In the genomic region with DNA sequence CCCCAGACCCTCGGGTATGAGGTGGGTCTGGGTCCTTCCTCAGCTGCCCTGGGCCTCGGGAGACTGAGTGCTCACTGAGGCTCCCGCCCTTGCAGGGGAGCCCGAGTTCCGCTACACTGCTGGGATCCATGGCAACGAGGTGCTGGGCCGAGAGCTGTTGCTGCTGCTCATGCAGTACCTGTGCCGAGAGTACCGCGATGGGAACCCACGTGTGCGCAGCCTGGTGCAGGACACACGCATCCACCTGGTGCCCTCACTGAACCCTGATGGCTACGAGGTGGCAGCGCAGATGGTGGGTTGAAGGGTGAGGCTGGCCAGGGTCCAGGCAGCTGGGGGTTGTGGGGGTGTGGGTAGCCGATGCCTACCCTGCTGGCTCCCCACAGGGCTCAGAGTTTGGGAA, we compare ENCODE assay signal across 2 cellular contexts.
TF ChIP-seq lines count a peak whose summit lies in the region.

No MANE protein-coding gene starts in this region.

TF ChIP-seq in HEK293, 187 proteins besides CTCF, POLR2A, EP300 and RAD21 (continues in another document):
- TF ChIP-seq ZNF510 (tag by site-specific recombination; IDR thresholded peaks at IDR 0.05; ENCODE audit: insufficient replicate concordance): no peak
- TF ChIP-seq RBAK (tag by site-specific recombination; IDR thresholded peaks at IDR 0.05): no peak
- no peak for TF ChIP-seq ZNF324 (tag by site-specific recombination; IDR thresholded peaks at IDR 0.05)
- no peak for TF ChIP-seq ZNF658 (tag by site-specific recombination; IDR thresholded peaks at IDR 0.05)
- TF ChIP-seq ZNF530 (tag by site-specific recombination; IDR thresholded peaks at IDR 0.05; ENCODE audit: low read depth): no peak
- TF ChIP-seq, protein P1, sequence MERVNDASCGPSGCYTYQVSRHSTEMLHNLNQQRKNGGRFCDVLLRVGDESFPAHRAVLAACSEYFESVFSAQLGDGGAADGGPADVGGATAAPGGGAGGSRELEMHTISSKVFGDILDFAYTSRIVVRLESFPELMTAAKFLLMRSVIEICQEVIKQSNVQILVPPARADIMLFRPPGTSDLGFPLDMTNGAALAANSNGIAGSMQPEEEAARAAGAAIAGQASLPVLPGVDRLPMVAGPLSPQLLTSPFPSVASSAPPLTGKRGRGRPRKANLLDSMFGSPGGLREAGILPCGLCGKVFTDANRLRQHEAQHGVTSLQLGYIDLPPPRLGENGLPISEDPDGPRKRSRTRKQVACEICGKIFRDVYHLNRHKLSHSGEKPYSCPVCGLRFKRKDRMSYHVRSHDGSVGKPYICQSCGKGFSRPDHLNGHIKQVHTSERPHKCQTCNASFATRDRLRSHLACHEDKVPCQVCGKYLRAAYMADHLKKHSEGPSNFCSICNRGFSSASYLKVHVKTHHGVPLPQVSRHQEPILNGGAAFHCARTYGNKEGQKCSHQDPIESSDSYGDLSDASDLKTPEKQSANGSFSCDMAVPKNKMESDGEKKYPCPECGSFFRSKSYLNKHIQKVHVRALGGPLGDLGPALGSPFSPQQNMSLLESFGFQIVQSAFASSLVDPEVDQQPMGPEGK (tag by site-specific recombination; IDR thresholded peaks at IDR 0.05): peak; percentile 40; the same call in 1 of the 2 replicates
- no peak for TF ChIP-seq ZNF362 (tag by site-specific recombination; IDR thresholded peaks at IDR 0.05)
- TF ChIP-seq, protein P2, sequence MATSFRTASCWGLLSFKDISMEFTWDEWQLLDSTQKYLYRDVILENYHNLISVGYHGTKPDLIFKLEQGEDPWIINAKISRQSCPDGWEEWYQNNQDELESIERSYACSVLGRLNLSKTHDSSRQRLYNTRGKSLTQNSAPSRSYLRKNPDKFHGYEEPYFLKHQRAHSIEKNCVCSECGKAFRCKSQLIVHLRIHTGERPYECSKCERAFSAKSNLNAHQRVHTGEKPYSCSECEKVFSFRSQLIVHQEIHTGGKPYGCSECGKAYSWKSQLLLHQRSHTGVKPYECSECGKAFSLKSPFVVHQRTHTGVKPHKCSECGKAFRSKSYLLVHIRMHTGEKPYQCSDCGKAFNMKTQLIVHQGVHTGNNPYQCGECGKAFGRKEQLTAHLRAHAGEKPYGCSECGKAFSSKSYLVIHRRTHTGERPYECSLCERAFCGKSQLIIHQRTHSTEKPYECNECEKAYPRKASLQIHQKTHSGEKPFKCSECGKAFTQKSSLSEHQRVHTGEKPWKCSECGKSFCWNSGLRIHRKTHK (tag by site-specific recombination; IDR thresholded peaks at IDR 0.05): no peak
- no peak for TF ChIP-seq ZNF140 (tag by site-specific recombination; IDR thresholded peaks at IDR 0.05)
- TF ChIP-seq, protein P3, sequence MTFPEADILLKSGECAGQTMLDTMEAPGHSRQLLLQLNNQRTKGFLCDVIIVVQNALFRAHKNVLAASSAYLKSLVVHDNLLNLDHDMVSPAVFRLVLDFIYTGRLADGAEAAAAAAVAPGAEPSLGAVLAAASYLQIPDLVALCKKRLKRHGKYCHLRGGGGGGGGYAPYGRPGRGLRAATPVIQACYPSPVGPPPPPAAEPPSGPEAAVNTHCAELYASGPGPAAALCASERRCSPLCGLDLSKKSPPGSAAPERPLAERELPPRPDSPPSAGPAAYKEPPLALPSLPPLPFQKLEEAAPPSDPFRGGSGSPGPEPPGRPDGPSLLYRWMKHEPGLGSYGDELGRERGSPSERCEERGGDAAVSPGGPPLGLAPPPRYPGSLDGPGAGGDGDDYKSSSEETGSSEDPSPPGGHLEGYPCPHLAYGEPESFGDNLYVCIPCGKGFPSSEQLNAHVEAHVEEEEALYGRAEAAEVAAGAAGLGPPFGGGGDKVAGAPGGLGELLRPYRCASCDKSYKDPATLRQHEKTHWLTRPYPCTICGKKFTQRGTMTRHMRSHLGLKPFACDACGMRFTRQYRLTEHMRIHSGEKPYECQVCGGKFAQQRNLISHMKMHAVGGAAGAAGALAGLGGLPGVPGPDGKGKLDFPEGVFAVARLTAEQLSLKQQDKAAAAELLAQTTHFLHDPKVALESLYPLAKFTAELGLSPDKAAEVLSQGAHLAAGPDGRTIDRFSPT (tag by site-specific recombination; IDR thresholded peaks at IDR 0.05): 0 out of 2 replicates have a peak, but pooled peaks have one; percentile 12
- TF ChIP-seq ZNF571 (tag by site-specific recombination; IDR thresholded peaks at IDR 0.05): no peak
- 0 out of 2 replicates have a peak, but pooled peaks have one; percentile 11 for TF ChIP-seq GLIS1 (tag by site-specific recombination; IDR thresholded peaks at IDR 0.05)
- TF ChIP-seq SCRT1 (tag by site-specific recombination; IDR thresholded peaks at IDR 0.05; ENCODE audit: borderline replicate concordance): no peak
- 0 out of 2 replicates have a peak, but pooled peaks have one; percentile 27 for TF ChIP-seq SCRT2 (tag by site-specific recombination; IDR thresholded peaks at IDR 0.05)
- TF ChIP-seq ZNF473 (tag by site-specific recombination; IDR thresholded peaks at IDR 0.05): no peak
- no peak for TF ChIP-seq ZFP37 (tag by site-specific recombination; IDR thresholded peaks at IDR 0.05)
- no peak for TF ChIP-seq PBX3 (CRISPR knock-in tag; IDR thresholded peaks at IDR 0.05)
- TF ChIP-seq ZFP3 (tag by site-specific recombination; IDR thresholded peaks at IDR 0.05; ENCODE audit: low read depth): no peak

TF ChIP-seq in K562, 482 proteins besides CTCF, POLR2A, EP300 and RAD21:
- TF ChIP-seq DDX20 (tag; IDR thresholded peaks at IDR 0.05; ENCODE audit: low read depth) (no peak), SMC3 (conservative IDR thresholded peaks at IDR 0.05; ENCODE audit: insufficient read depth, low read depth, low read length) (no peak), ZSCAN32 (CRISPR knock-in tag; IDR thresholded peaks at IDR 0.05) (no peak), RBM22 (IDR thresholded peaks at IDR 0.05; ENCODE audit: low read depth, low read length, poor library complexity, severe bottlenecking) (peak; percentile 18), POLR2G (IDR thresholded peaks at IDR 0.05; ENCODE audit: low read depth, low read length) (peak; percentile 69)
- TF ChIP-seq, protein P4, sequence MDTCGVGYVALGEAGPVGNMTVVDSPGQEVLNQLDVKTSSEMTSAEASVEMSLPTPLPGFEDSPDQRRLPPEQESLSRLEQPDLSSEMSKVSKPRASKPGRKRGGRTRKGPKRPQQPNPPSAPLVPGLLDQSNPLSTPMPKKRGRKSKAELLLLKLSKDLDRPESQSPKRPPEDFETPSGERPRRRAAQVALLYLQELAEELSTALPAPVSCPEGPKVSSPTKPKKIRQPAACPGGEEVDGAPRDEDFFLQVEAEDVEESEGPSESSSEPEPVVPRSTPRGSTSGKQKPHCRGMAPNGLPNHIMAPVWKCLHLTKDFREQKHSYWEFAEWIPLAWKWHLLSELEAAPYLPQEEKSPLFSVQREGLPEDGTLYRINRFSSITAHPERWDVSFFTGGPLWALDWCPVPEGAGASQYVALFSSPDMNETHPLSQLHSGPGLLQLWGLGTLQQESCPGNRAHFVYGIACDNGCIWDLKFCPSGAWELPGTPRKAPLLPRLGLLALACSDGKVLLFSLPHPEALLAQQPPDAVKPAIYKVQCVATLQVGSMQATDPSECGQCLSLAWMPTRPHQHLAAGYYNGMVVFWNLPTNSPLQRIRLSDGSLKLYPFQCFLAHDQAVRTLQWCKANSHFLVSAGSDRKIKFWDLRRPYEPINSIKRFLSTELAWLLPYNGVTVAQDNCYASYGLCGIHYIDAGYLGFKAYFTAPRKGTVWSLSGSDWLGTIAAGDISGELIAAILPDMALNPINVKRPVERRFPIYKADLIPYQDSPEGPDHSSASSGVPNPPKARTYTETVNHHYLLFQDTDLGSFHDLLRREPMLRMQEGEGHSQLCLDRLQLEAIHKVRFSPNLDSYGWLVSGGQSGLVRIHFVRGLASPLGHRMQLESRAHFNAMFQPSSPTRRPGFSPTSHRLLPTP (IDR thresholded peaks at IDR 0.05; ENCODE audit: borderline replicate concordance, extremely low read depth, insufficient read length): no peak
- TF ChIP-seq, protein P5, sequence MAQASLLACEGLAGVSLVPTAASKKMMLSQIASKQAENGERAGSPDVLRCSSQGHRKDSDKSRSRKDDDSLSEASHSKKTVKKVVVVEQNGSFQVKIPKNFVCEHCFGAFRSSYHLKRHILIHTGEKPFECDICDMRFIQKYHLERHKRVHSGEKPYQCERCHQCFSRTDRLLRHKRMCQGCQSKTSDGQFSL (CRISPR knock-in tag; IDR thresholded peaks at IDR 0.05): peak; percentile 32; the same call in 1 of the 2 replicates
- TF ChIP-seq, protein P5 (tag; IDR thresholded peaks at IDR 0.05): no peak
- TF ChIP-seq, protein P6, sequence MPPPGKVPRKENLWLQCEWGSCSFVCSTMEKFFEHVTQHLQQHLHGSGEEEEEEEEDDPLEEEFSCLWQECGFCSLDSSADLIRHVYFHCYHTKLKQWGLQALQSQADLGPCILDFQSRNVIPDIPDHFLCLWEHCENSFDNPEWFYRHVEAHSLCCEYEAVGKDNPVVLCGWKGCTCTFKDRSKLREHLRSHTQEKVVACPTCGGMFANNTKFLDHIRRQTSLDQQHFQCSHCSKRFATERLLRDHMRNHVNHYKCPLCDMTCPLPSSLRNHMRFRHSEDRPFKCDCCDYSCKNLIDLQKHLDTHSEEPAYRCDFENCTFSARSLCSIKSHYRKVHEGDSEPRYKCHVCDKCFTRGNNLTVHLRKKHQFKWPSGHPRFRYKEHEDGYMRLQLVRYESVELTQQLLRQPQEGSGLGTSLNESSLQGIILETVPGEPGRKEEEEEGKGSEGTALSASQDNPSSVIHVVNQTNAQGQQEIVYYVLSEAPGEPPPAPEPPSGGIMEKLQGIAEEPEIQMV (tag; conservative IDR thresholded peaks at IDR 0.05; ENCODE audit: low read depth): no peak
- TF ChIP-seq, protein P7, sequence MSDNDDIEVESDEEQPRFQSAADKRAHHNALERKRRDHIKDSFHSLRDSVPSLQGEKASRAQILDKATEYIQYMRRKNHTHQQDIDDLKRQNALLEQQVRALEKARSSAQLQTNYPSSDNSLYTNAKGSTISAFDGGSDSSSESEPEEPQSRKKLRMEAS (CRISPR knock-in tag; IDR thresholded peaks at IDR 0.05): peak; percentile 40; the same call in 1 of the 2 replicates
